ENCODE assay signal across 23 cellular contexts in genomic region chr5:124182133-124182532, GRCh38.
DNase-seq lines count a peak whose midpoint lies in the region; ATAC-seq and TF ChIP-seq lines count a peak whose summit lies in the region.
"Had no signal": no experiment of that assay in that cellular context is flagged by ENCODE, and none has a peak within 500 bp of the region (broad histone marks: within the 10 kb centered on the region; RNA-seq: fewer than 3 reads in every experiment).

No MANE protein-coding gene starts in this region.

- H3K27ac ChIP-seq in adrenal gland (no peak overlapping the region), tibial nerve (no peak overlapping the region)
- H3K27ac ChIP-seq: breast epithelium, SJCRH30, tibial artery had no signal

- H3K4me3 ChIP-seq in adrenal gland (no peak overlapping the region), tibial nerve (no peak overlapping the region)
- H3K4me3 ChIP-seq: breast epithelium, SJCRH30, tibial artery had no signal

- intact Hi-C loops in adrenal gland (cut with DNase I): no loop called here

- TF ChIP-seq CTCF in adrenal gland (IDR thresholded peaks at IDR 0.05): no peak
- no peak for TF ChIP-seq CTCF in tibial nerve (IDR thresholded peaks at IDR 0.05)

- H3K9me3 ChIP-seq in adrenal gland (replicated peaks in 1 of 3) (no peaks in the 10 kb centered on the region), tibial nerve (no peaks in the 10 kb centered on the region)
- H3K9me3 ChIP-seq: breast epithelium, SJCRH30, tibial artery had no signal

- no peaks in the 10 kb centered on the region for H3K27me3 ChIP-seq in adrenal gland
- H3K27me3 ChIP-seq in tibial nerve: no peaks in the 10 kb centered on the region
- H3K27me3 ChIP-seq: breast epithelium, SJCRH30, tibial artery had no signal

- DNase-seq in adrenal gland (no peak), AG08396 (ENCODE audit: low spot score) (no peak), tibial nerve (ENCODE audit: low spot score in 2 of 2) (no peak)
- DNase-seq in effector CD4-positive, alpha-beta T cell: no peak
- DNase-seq: activated CD4-positive, alpha-beta T cell treated with anti-CD3 and anti-CD28 coated beads, Interleukin-2, amount 50 U/mL, for 48 hours; activated CD4-positive, CD25-positive, alpha-beta regulatory T cell; activated naive CD4-positive, alpha-beta T cell treated with anti-CD3 and anti-CD28 coated beads, Interleukin-2, amount 10 ng/mL, durations not matched to agents 7 days and 5 days; amygdala; CD4-positive, CD25-positive, alpha-beta regulatory T cell; kidney; midbrain; naive thymus-derived CD4-positive, alpha-beta T cell; NCI-H1105; NCI-H2029 treated with DMSO at 0.1 percent for 48 hours; NCI-H526; nucleus accumbens; SJCRH30; tibial artery had no signal

- no peak for TF ChIP-seq POLR2A in adrenal gland (IDR thresholded peaks at IDR 0.05)
- no peak for TF ChIP-seq POLR2A in tibial nerve (IDR thresholded peaks at IDR 0.05)

- no peak for TF ChIP-seq EP300 in tibial nerve (IDR thresholded peaks at IDR 0.05)

- no peaks in the 10 kb centered on the region for H3K36me3 ChIP-seq in adrenal gland (replicated peaks in 1 of 2)
- H3K36me3 ChIP-seq in tibial nerve: no peaks in the 10 kb centered on the region
- H3K36me3 ChIP-seq: breast epithelium, SJCRH30, tibial artery had no signal

- ATAC-seq in GM18498 (IDR thresholded peaks at IDR 0.05; ENCODE audit: unreplicated experiment) (peak; percentile 82), GM19395 (IDR thresholded peaks at IDR 0.05; ENCODE audit: unreplicated experiment) (peak; percentile 79), HG02798 (IDR thresholded peaks at IDR 0.05; ENCODE audit: poor library complexity, unreplicated experiment) (peak; percentile 72), HG03469 (IDR thresholded peaks at IDR 0.05; ENCODE audit: unreplicated experiment) (peak; percentile 70)
- ATAC-seq: naive thymus-derived CD4-positive, alpha-beta T cell had no signal

- H3K4me1 ChIP-seq in adrenal gland (replicated peaks in 1 of 2) (no peaks in the 10 kb centered on the region), tibial nerve (no peaks in the 10 kb centered on the region)
- H3K4me1 ChIP-seq: breast epithelium had no signal
